In the genomic region with DNA sequence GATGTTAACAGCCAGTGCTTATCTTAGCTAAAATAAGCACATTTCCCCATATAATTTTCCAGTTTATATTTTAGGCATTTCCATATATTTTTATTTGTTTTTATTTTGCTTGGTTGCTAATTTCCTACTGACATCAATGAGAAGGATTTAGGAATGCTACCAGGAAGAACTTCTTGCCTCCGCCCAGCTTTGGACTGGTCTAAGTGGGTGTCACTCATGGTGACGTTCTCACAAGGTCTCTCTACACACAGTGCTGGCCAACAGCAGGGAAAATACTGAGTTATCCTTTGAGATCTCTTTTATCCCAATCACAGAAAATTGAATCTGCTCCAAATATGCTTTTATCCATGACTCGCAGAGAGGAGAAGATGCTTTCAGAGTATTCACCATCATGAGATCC, we compare ENCODE assay signal across 25 cellular contexts.
"Had no signal": no experiment of that assay in that cellular context is flagged by ENCODE, and none has a peak within 500 bp of the region (broad histone marks: within the 10 kb centered on the region; RNA-seq: fewer than 3 reads in every experiment).

No MANE protein-coding gene starts in this region.

- H3K27ac Mint-ChIP-seq: activated T-helper 2 cell treated with anti-CD3 and anti-CD28 coated beads, Interferon-gamma antibody, Interleukin-2, Interleukin-4, amounts not matched to agents 10 μg/mL and 5 μg/mL and 100 μg/mL, durations not matched to agents 14 hours and 24 hours and 36 hours; mesothelial cell of epicardium had no signal

- H3K9me3 ChIP-seq: body of pancreas, colonic mucosa, pancreas, psoas muscle had no signal

- H3K4me3 ChIP-seq: adrenal gland, body of pancreas, colonic mucosa, dorsolateral prefrontal cortex, heart right ventricle, pancreas, psoas muscle, spleen, thoracic aorta had no signal

- DNase-seq: activated CD4-positive, alpha-beta T cell treated with anti-CD3 and anti-CD28 coated beads for 48 hours; activated CD4-positive, alpha-beta T cell treated with anti-CD3 and anti-CD28 coated beads, Interleukin-2, amount 50 U/mL, for 48 hours; activated T-cell treated with anti-CD3 and anti-CD28 coated beads, Interleukin-2, amount 50 U/mL, for 4 hours; adrenal gland; aorta; body of pancreas; cerebellar nuclear complex; colonic mucosa; dorsolateral prefrontal cortex; effector memory CD4-positive, alpha-beta T cell; foreskin melanocyte; heart right ventricle; naive thymus-derived CD8-positive, alpha-beta T cell; nucleus accumbens; pancreas; psoas muscle; spleen; stimulated activated naive CD4-positive, alpha-beta T cell treated with Interleukin-2 at 50 U/mL for 16 hours; T-helper 9 cell; trophoblast cell had no signal

- H3K4me3 Mint-ChIP-seq: activated T-cell treated with anti-CD3 and anti-CD28 coated beads, Interleukin-2, amount 50 U/mL, for 4 hours; mesothelial cell of epicardium; naive thymus-derived CD8-positive, alpha-beta T cell; neural crest cell had no signal

- H3K4me1 ChIP-seq: adrenal gland, body of pancreas, colonic mucosa, heart right ventricle, pancreas, psoas muscle, spleen had no signal

- ATAC-seq: activated T-cell treated with anti-CD3 and anti-CD28 coated beads, Interleukin-2, amount 50 U/mL, for 4 hours; body of pancreas; heart right ventricle; naive thymus-derived CD8-positive, alpha-beta T cell; pancreas; psoas muscle had no signal

- H3K36me3 ChIP-seq: colonic mucosa had no signal

- H3K27me3 ChIP-seq: adrenal gland, body of pancreas, colonic mucosa, dorsolateral prefrontal cortex, heart right ventricle, pancreas, spleen had no signal

- H3K27me3 Mint-ChIP-seq: naive thymus-derived CD8-positive, alpha-beta T cell had no signal

- H3K27ac ChIP-seq: adrenal gland, body of pancreas, colonic mucosa, dorsolateral prefrontal cortex, heart right ventricle, pancreas, psoas muscle, thoracic aorta, VCaP had no signal

- H3K4me1 Mint-ChIP-seq: mesothelial cell of epicardium, neural crest cell had no signal
